Comparison of ENCODE assay signal across 14 cellular contexts in the genomic region with DNA sequence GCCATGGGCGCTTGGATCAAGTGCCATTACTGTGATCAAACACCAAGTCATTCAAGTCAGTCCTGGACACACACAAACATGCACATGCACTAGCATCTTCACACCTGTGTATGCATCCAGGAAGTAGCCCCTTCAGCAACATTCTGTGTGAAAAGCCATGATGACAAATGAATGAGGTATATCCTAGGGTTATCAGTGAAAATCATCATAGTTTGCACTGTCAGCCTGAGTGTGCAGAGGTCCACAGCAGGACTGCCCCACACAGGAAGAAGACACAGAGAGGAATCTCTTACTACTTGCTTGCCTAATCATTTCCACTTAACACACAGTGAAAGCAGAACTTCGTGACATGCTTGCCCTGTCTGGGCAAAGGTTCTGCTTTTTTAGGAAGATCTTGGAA.
DNase-seq lines count a peak whose midpoint lies in the region; ATAC-seq and TF ChIP-seq lines count a peak whose summit lies in the region.
"Had no signal": no experiment of that assay in that cellular context is flagged by ENCODE, and none has a peak within 500 bp of the region (broad histone marks: within the 10 kb centered on the region; RNA-seq: fewer than 3 reads in every experiment).

No MANE protein-coding gene starts in this region.

- H3K36me3 ChIP-seq in right atrium auricular region = no peaks in the 10 kb centered on the region
- H3K36me3 ChIP-seq in left lung = no peaks in the 10 kb centered on the region
- H3K36me3 ChIP-seq in upper lobe of left lung = no peaks in the 10 kb centered on the region

- WGBS in upper lobe of left lung, 2 donors = 74 to 87% methylated on average over 1 to 2 of the region's 2 CpGs

- H3K9me3 ChIP-seq in right atrium auricular region (no peaks in the 10 kb centered on the region), left lung (no peaks in the 10 kb centered on the region), upper lobe of left lung (no peaks in the 10 kb centered on the region)
- H3K9me3 ChIP-seq: psoas muscle had no signal

- H3K4me1 ChIP-seq in right atrium auricular region (no peaks in the 10 kb centered on the region), left lung (peaks cover 11 to 45% of the 10 kb centered on the region in 2 donors), upper lobe of left lung (peaks cover 13 to 18% (median 17%) of the 10 kb centered on the region in 4 donors)
- H3K4me1 ChIP-seq: psoas muscle had no signal

- DNase-seq in Right ventricle myocardium superior (no peak), right atrium auricular region (ENCODE audit: low spot score) (no peak), SKM-1 treated with dmso at 0.1 percent for 144 hours (lab: John Stamatoyannopoulos, UW; ENCODE audit: unreplicated experiment) (peak; percentile 83), left lung (peak in 1 of 2 donors; percentile 43), upper lobe of left lung (peak in 1 of 2 donors; percentile 58), cerebellum (ENCODE audit: low spot score) (no peak)
- DNase-seq in stimulated activated CD4-positive, alpha-beta T cell treated with anti-CD3 and anti-CD28 coated beads, Interleukin-15, amount 100 ng/mL, for 24 hours = no peak
- no peak for DNase-seq in stimulated activated CD4-positive, alpha-beta T cell treated with anti-CD3 and anti-CD28 coated beads, Interleukin-2, amount 100 ng/mL, for 24 hours
- DNase-seq: DMS53; NCI-H146; NCI-H510A treated with DMSO at 0.1 percent for 48 hours; psoas muscle; SHP77 treated with DMSO at 0.1 percent for 48 hours; stimulated activated CD4-positive, alpha-beta T cell treated with anti-CD3 and anti-CD28 coated beads, Interleukin-1b, Interleukin-23, amount 100 ng/mL, for 48 hours had no signal

- TF ChIP-seq CTCF in right atrium auricular region (IDR thresholded peaks at IDR 0.05) (no peak), left lung (IDR thresholded peaks at IDR 0.05) (no peak), upper lobe of left lung (IDR thresholded peaks at IDR 0.05) (no peak)

- H3K27ac ChIP-seq in right atrium auricular region (no peak overlapping the region), left lung (peak overlapping the region in 1 of 2 donors; percentile 85), upper lobe of left lung (peak overlapping the region; percentile 12 to 68 (median 32))
- H3K27ac ChIP-seq: psoas muscle had no signal

- ATAC-seq in Right ventricle myocardium superior (ENCODE audit: poor library complexity) (peak; percentile 67), left lung (peak; percentile 66), upper lobe of left lung (ENCODE audit: low FRiP score in 2 of 2) (peak; percentile 66 to 80)
- ATAC-seq: psoas muscle had no signal

- TF ChIP-seq POLR2A in upper lobe of left lung (IDR thresholded peaks at IDR 0.05) = no peak

- intact Hi-C loops in Right ventricle myocardium superior (cut with DNase I) (no loop called here), left lung (cut with DNase I) (no loop called here)

- no peak overlapping the region for H3K4me3 ChIP-seq in right atrium auricular region
- no peak overlapping the region for H3K4me3 ChIP-seq in left lung
- H3K4me3 ChIP-seq in upper lobe of left lung = no peak overlapping the region
- H3K4me3 ChIP-seq: psoas muscle had no signal

- H3K27me3 ChIP-seq in right atrium auricular region = no peaks in the 10 kb centered on the region
- H3K27me3 ChIP-seq in left lung = no peaks in the 10 kb centered on the region
- H3K27me3 ChIP-seq in upper lobe of left lung = no peaks in the 10 kb centered on the region

- peak in 1 of 4 donors; percentile 43 for TF ChIP-seq EP300 in upper lobe of left lung (IDR thresholded peaks at IDR 0.05)

Comparison
In these comparisons a context has a peak if more than half of its experiments do, and no peak if none do; other contexts are left out.
1. H3K27ac ChIP-seq: peak in upper lobe of left lung (4 of 4); none in right atrium auricular region (0 of 2).
2. Peak in every context shown above with its lines, with median percentiles within 50 percentile points of each other: ATAC-seq.